8 cellular contexts compared by ENCODE assay signal in the genomic region with DNA sequence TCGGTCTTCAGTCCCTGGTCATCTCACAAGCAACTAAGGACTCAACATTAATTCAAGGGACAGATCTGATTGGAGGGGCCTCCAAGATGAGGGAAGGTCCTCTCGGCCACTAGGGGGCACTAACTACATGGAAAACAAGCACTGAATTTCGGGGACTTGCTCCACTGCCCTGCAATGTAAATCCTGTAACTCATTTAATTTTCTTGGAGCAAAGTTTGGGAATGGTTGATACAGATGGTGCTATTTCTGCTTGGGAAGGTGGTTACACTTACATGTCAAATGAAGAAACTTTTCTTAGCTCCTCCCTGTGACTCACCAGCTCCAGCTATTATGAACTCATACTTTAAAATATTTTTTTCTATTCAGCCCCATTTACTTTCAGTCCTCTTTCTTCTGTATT.
DNase-seq lines count a peak whose midpoint lies in the region; ATAC-seq and TF ChIP-seq lines count a peak whose summit lies in the region.

No MANE protein-coding gene starts in this region.

- no peak for TF ChIP-seq POLR2A in stomach (IDR thresholded peaks at IDR 0.05)

- H3K27ac ChIP-seq in dorsolateral prefrontal cortex (no peak overlapping the region), stomach (no peak overlapping the region)

- 3 to 17% (median 12%) methylated on average over 3 of the region's 3 CpGs for WGBS in stomach, 5 donors

- no peaks in the 10 kb centered on the region for H3K36me3 ChIP-seq in stomach

- intact Hi-C loops in dorsolateral prefrontal cortex (cut with DNase I): no loop called here
- intact Hi-C loops in stomach (cut with DNase I; ENCODE audit: low total_unique reads): no loop called here

- H3K9me3 ChIP-seq in stomach: no peaks in the 10 kb centered on the region

- H3K4me3 ChIP-seq in dorsolateral prefrontal cortex (no peak overlapping the region), stomach (no peak overlapping the region)

- TF ChIP-seq EP300 in stomach (IDR thresholded peaks at IDR 0.05): no peak

- DNase-seq in AG09319 (ENCODE audit: extremely low read depth, low read depth) (peak; percentile 70), NCI-H345 treated with DMSO at 0.1 percent for 48 hours (lab: John Stamatoyannopoulos, UW; ENCODE audit: unreplicated experiment) (peak; percentile 16), dorsolateral prefrontal cortex (peak in 5 of 10 donors; percentile 25 to 52 (median 40)), midbrain (lab: John Stamatoyannopoulos, UW) (peak; percentile 24), stomach (peak; percentile 70), NCI-H2227 treated with DMSO at 0.1 percent for 48 hours (lab: John Stamatoyannopoulos, UW) (no peak)
- peak; percentile 54 to 56 for DNase-seq in activated CD4-positive, alpha-beta T cell treated with anti-CD3 and anti-CD28 coated beads for 4 hours

- H3K4me1 ChIP-seq in stomach: no peaks in the 10 kb centered on the region

- ATAC-seq in GM18868 (IDR thresholded peaks at IDR 0.05; ENCODE audit: unreplicated experiment): peak; percentile 65

- H3K27me3 ChIP-seq in dorsolateral prefrontal cortex (peaks cover 0 to 17% (median 0%) of the 10 kb centered on the region in 45 donors), stomach (no peaks in the 10 kb centered on the region)

- TF ChIP-seq CTCF in AG09319 (IDR thresholded peaks at IDR 0.05; ENCODE audit: low read depth, low read length) (peak; percentile 83), dorsolateral prefrontal cortex (IDR thresholded peaks at IDR 0.05 in 54 of 56, conservative IDR thresholded peaks at IDR 0.05 in 2 of 56; ENCODE audit: low read depth in 1 of 56, partially characterized antibody in 56 of 56) (peak; percentile 47 to 78 (median 68)), stomach (IDR thresholded peaks at IDR 0.05) (peak in 5 of 7 experiments; percentile 55 to 86 (median 68))
